In the genomic region with DNA sequence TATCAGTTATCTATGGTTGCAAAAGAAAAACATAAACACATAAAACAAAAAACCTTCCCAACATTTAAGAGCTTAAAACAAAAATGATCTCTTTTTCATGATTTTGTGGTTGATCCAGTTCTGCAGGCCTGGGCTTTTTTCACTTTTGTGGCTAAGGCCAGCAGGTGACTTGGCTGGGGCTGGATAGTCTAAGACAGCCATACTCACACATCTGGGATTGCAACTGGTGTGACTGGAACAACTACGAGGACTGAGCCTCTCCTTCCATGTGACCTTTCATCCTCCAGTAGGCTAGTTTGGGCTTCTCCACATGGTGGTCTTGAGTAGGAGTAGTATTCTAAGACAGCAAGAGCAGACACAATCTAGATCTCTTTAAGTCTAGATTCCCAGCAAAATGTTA, we compare ENCODE assay signal across 29 cellular contexts. TPM values are rescaled to one million over a fixed set of nuclear protein-coding genes. Genes with fewer than 3 reads are reported as not detected.
A peak's percentile ranks its signal among the peaks of the same experiment; 100 is the strongest.
DNase-seq lines count a peak whose midpoint lies in the region; ATAC-seq and TF ChIP-seq lines count a peak whose summit lies in the region.
"Had no signal": no experiment of that assay in that cellular context is flagged by ENCODE, and none has a peak within 500 bp of the region (broad histone marks: within the 10 kb centered on the region; RNA-seq: fewer than 3 reads in every experiment).

No MANE protein-coding gene starts in this region.

- POLR2A ChIA-PET in PC-3 (lab: Charles Lee; ENCODE audit: unreplicated experiment), result no interaction called here
- POLR2A ChIA-PET in CD4-positive, alpha-beta memory T cell (lab: Charles Lee; ENCODE audit: partially characterized antibody), result no interaction called here

- no peaks in the 10 kb centered on the region for H3K9me2 ChIP-seq in PC-3 (replicated peaks; ENCODE audit: low read length)

- no peak for DNase-seq in heart left ventricle
- DNase-seq in right cardiac atrium, result no peak
- peak; percentile 25 for DNase-seq in PC-3
- no peak for DNase-seq in progenitor cell of endocrine pancreas (ENCODE audit: low spot score, unreplicated experiment)
- DNase-seq in A172 (ENCODE audit: low spot score), result no peak
- DNase-seq in NCI-H1105 treated with DMSO at 0.1 percent for 48 hours (lab: John Stamatoyannopoulos, UW), result no peak
- DNase-seq in CD4-positive, alpha-beta memory T cell, result no peak
- DNase-seq: AML-193; CD4-positive, alpha-beta T cell; COR-L47; DMS79; EL; GDM1; NCI-H1092 treated with DMSO at 0.1 percent for 48 hours; NCI-H1436 treated with DMSO at 0.1 percent for 48 hours; NCI-H1930; NCI-H2107; NCI-H446; NCI-H524 treated with DMSO at 0.1 percent for 48 hours; NCI-H774 had no signal

- no peak overlapping the region for H3K4me2 ChIP-seq in PC-3 (ENCODE audit: low read length)
- H3K4me2 ChIP-seq: A549; BLaER1 treated with 17β-estradiol and CSF1 and Interleukin-3, amounts not matched to agents 10 nM and 100 nM had no signal

- no peak overlapping the region for H3K27ac ChIP-seq in heart left ventricle
- no peak overlapping the region for H3K27ac ChIP-seq in right cardiac atrium (ENCODE audit: low read length)
- no peak overlapping the region for H3K27ac ChIP-seq in PC-3 (ENCODE audit: low read length)
- H3K27ac ChIP-seq in CD4-positive, alpha-beta memory T cell (ENCODE audit: low read depth, low read length), result no peak overlapping the region
- H3K27ac ChIP-seq: A549; BLaER1 treated with 17β-estradiol and CSF1 and Interleukin-3, amounts not matched to agents 10 nM and 100 nM; HL-60 had no signal

- H2AFZ ChIP-seq in PC-3 (ENCODE audit: low read length), result no peak overlapping the region

- H3K9me3 ChIP-seq in heart left ventricle (no peaks in the 10 kb centered on the region), right cardiac atrium (ENCODE audit: control insufficient read depth, low read length) (no peaks in the 10 kb centered on the region), PC-3 (ENCODE audit: low read length) (no peaks in the 10 kb centered on the region)
- no peaks in the 10 kb centered on the region for H3K9me3 ChIP-seq in CD4-positive, alpha-beta memory T cell (ENCODE audit: control insufficient read depth in 1 of 2, low read length in 2 of 2)
- H3K9me3 ChIP-seq: A549; BLaER1 treated with 17β-estradiol and CSF1 and Interleukin-3, amounts not matched to agents 10 nM and 100 nM had no signal

- no peak overlapping the region for H3K9ac ChIP-seq in PC-3 (ENCODE audit: low read length)
- H3K9ac ChIP-seq: BLaER1 treated with 17β-estradiol and CSF1 and Interleukin-3, amounts not matched to agents 10 nM and 100 nM had no signal

- H3F3A ChIP-seq in PC-3 (ENCODE audit: low read length, unreplicated experiment), result no peaks in the 10 kb centered on the region

- peaks cover 31% of the 10 kb centered on the region for H3K4me1 Mint-ChIP-seq in progenitor cell of endocrine pancreas (ENCODE audit: low read depth)
- no peaks in the 10 kb centered on the region for H3K4me1 Mint-ChIP-seq in CD4-positive, alpha-beta memory T cell
- H3K4me1 Mint-ChIP-seq: IgD-negative memory B cell had no signal

- no peaks in the 10 kb centered on the region for H3K36me3 Mint-ChIP-seq in progenitor cell of endocrine pancreas (ENCODE audit: insufficient read depth)
- H3K36me3 Mint-ChIP-seq in CD4-positive, alpha-beta memory T cell, result no peaks in the 10 kb centered on the region
- H3K36me3 Mint-ChIP-seq: IgD-negative memory B cell had no signal

- H3K27me3 ChIP-seq in heart left ventricle (no peaks in the 10 kb centered on the region), right cardiac atrium (ENCODE audit: control insufficient read depth, insufficient read depth) (no peaks in the 10 kb centered on the region), PC-3 (ENCODE audit: low read length) (no peaks in the 10 kb centered on the region)
- no peaks in the 10 kb centered on the region for H3K27me3 ChIP-seq in CD4-positive, alpha-beta memory T cell (ENCODE audit: insufficient read depth, low read length)
- H3K27me3 ChIP-seq: BLaER1 treated with 17β-estradiol and CSF1 and Interleukin-3, amounts not matched to agents 10 nM and 100 nM had no signal

- H3K4me3 ChIP-seq in heart left ventricle (no peak overlapping the region), right cardiac atrium (ENCODE audit: low read length) (no peak overlapping the region), PC-3 (ENCODE audit: low read length) (no peak overlapping the region)
- H3K4me3 ChIP-seq in CD4-positive, alpha-beta memory T cell (ENCODE audit: low read length in 2 of 2), result no peak overlapping the region
- H3K4me3 ChIP-seq: A549; BLaER1 treated with 17β-estradiol and CSF1 and Interleukin-3, amounts not matched to agents 10 nM and 100 nM; GM12878 had no signal

- TF ChIP-seq CTCF in heart left ventricle (IDR thresholded peaks at IDR 0.05) (no peak), PC-3 (conservative IDR thresholded peaks at IDR 0.05; ENCODE audit: low read depth, low read length) (no peak), progenitor cell of endocrine pancreas (IDR thresholded peaks at IDR 0.05; ENCODE audit: unreplicated experiment) (no peak)

- no peaks in the 10 kb centered on the region for H3K79me2 ChIP-seq in PC-3 (ENCODE audit: low read length)

- H3K4me1 ChIP-seq in heart left ventricle (peaks cover 0 to 4% (median 0%) of the 10 kb centered on the region in 12 donors), right cardiac atrium (ENCODE audit: control insufficient read depth, insufficient read depth, low read length) (no peaks in the 10 kb centered on the region), PC-3 (ENCODE audit: insufficient read depth, low read length) (peaks cover 24% of the 10 kb centered on the region)
- H3K4me1 ChIP-seq in CD4-positive, alpha-beta memory T cell (ENCODE audit: insufficient read depth, low read length), result no peaks in the 10 kb centered on the region
- H3K4me1 ChIP-seq: BLaER1 treated with 17β-estradiol and CSF1 and Interleukin-3, amounts not matched to agents 10 nM and 100 nM had no signal

- ATAC-seq in heart left ventricle, result peak in 3 of 4 donors; percentile 45 to 55 (median 49)
- no peak for ATAC-seq in right cardiac atrium
- no peak for ATAC-seq in PC-3
- peak; percentile 71 for ATAC-seq in esophagus mucosa
- ATAC-seq: A549, GM12878, HCT116, Panc1, SK-N-SH treated with all-trans-retinoic acid at 6 μM for 48 hours had no signal

- no peaks in the 10 kb centered on the region for H3K27me3 Mint-ChIP-seq in progenitor cell of endocrine pancreas
- peaks cover 10 to 11% of the 10 kb centered on the region in 2 donors for H3K27me3 Mint-ChIP-seq in CD4-positive, alpha-beta memory T cell

- CTCF ChIA-PET in PC-3 (lab: Charles Lee), result no interaction called here
- CTCF ChIA-PET in CD4-positive, alpha-beta memory T cell (lab: Charles Lee; ENCODE audit: partially characterized antibody), result no interaction called here

- no peak for TF ChIP-seq POLR2A in heart left ventricle (IDR thresholded peaks at IDR 0.05)

- BruUV-seq in PC-3 (replicated peaks; lab: Mats Ljungman, UMichigan), result no TSS peak

- intact Hi-C loops in heart left ventricle (cut with DNase I), result no loop called here
- intact Hi-C loops in right cardiac atrium (cut with DNase I), result no loop called here
- intact Hi-C loops in PC-3 (cut with micrococcal nuclease), result no loop called here
- intact Hi-C loops in CD4-positive, alpha-beta memory T cell (cut with micrococcal nuclease), result no loop called here

- H3K4me3 Mint-ChIP-seq in progenitor cell of endocrine pancreas (ENCODE audit: low read depth), result no peak overlapping the region
- no peak overlapping the region for H3K4me3 Mint-ChIP-seq in CD4-positive, alpha-beta memory T cell
- H3K4me3 Mint-ChIP-seq: CD4-positive, alpha-beta T cell; IgD-negative memory B cell had no signal

- no peaks in the 10 kb centered on the region for H4K20me1 ChIP-seq in PC-3 (ENCODE audit: low read length)
- H4K20me1 ChIP-seq: BLaER1 treated with 17β-estradiol and CSF1 and Interleukin-3, amounts not matched to agents 10 nM and 100 nM had no signal

- WGBS in heart left ventricle, 4 donors, result 33 to 47% (median 43%) methylated on average over 1 of the region's 1 CpG
- WGBS in right cardiac atrium, result 46% methylated on average over 1 of the region's 1 CpG

- H3K36me3 ChIP-seq in heart left ventricle (no peaks in the 10 kb centered on the region), PC-3 (ENCODE audit: low read depth, low read length) (no peaks in the 10 kb centered on the region)
- no peaks in the 10 kb centered on the region for H3K36me3 ChIP-seq in CD4-positive, alpha-beta memory T cell (ENCODE audit: insufficient read depth, low read length)
- H3K36me3 ChIP-seq: BLaER1 treated with 17β-estradiol and CSF1 and Interleukin-3, amounts not matched to agents 10 nM and 100 nM had no signal

- no peaks in the 10 kb centered on the region for H3K9me3 Mint-ChIP-seq in progenitor cell of endocrine pancreas (ENCODE audit: low read depth)
- H3K9me3 Mint-ChIP-seq in CD4-positive, alpha-beta memory T cell, result peaks cover 0 to 1% (median 0%) of the 10 kb centered on the region in 8 donors
- H3K9me3 Mint-ChIP-seq: CD4-positive, alpha-beta T cell; IgD-negative memory B cell had no signal

- peak overlapping the region; percentile 60 for H3K27ac Mint-ChIP-seq in progenitor cell of endocrine pancreas
- no peak overlapping the region for H3K27ac Mint-ChIP-seq in CD4-positive, alpha-beta memory T cell
- H3K27ac Mint-ChIP-seq: CD4-positive, alpha-beta T cell; IgD-negative memory B cell had no signal

RNA-seq across cellular contexts. Expression of gene PKP2, which starts 7.2 kb away (rescaled TPM):
- total RNA-seq in heart left ventricle, result 100 to 1,000 TPM; 269 to 576 (median 402) TPM
- 100 to 1,000 TPM; 111 to 206 TPM for polyA plus RNA-seq in heart left ventricle
- total RNA-seq in right cardiac atrium, result 100 to 1,000 TPM; 147 to 374 (median 229) TPM
- 84.6 TPM for polyA plus RNA-seq in right cardiac atrium
- total RNA-seq in PC-3 (2014; rRNA removed), result 12.7 TPM in 2 replicates
- total RNA-seq in esophagus mucosa, result 13.7 TPM
- 102 and 103 TPM in 2 replicates for total RNA-seq in progenitor cell of endocrine pancreas
- 57.3 and 70.7 TPM in 2 replicates for total RNA-seq in A172 (2014; rRNA removed; shearing (Covaris generic))
- under 1 TPM; 0.76 to 0.86 TPM for total RNA-seq in CD4-positive, alpha-beta memory T cell
- under 1 TPM; 0.52 to 0.65 TPM for polyA plus RNA-seq in CD4-positive, alpha-beta memory T cell

Comparison
In these comparisons a context has a peak if more than half of its experiments do, and no peak if none do; other contexts are left out.
1. ATAC-seq: peak in heart left ventricle (3 of 4) and esophagus mucosa (single experiment); none in right cardiac atrium (0 of 2) and PC-3 (single experiment).